8 cellular contexts compared by ENCODE assay signal in the genomic region with DNA sequence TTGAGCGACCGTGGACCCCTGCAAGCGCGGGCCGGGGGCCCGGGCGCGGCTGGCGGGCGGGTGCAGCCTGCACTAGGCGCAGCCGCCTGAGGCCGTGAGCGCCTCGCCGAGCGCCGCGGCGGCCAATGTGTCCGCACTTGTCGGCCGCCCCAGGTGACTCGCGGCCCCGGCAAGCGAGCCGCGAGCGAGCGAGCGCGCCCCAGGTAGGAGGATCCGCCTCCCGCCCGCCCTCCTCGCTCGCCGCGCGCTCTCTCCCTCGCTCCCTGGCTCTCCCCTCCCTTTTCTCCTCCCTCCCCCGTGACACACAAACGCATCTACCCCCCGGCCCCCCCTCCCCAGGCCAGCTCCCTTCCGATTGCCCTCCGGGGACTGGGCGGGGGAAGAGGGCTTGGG. TPM values are rescaled to one million over a fixed set of nuclear protein-coding genes. Genes with fewer than 3 reads are reported as not detected.
DNase-seq lines count a peak whose midpoint lies in the region; ATAC-seq and TF ChIP-seq lines count a peak whose summit lies in the region.

A gene (minus strand): TSS at position 160 of the 393 bp plus-strand sequence. CDS start 408 bp downstream, outside the sequence.

- peaks cover 17% of the 10 kb centered on the region for H4K20me1 ChIP-seq in Loucy (ENCODE audit: insufficient read depth, low read length, poor library complexity, severe bottlenecking)

- ATAC-seq in body of pancreas (peak; percentile 34), HG03354 (IDR thresholded peaks at IDR 0.05; ENCODE audit: poor library complexity, severe bottlenecking, unreplicated experiment) (no peak), GM21390 (IDR thresholded peaks at IDR 0.05; ENCODE audit: unreplicated experiment) (no peak), HG03108 (IDR thresholded peaks at IDR 0.05; ENCODE audit: unreplicated experiment) (no peak), HG03039 (IDR thresholded peaks at IDR 0.05; ENCODE audit: unreplicated experiment) (no peak)
- no peak for ATAC-seq in naive thymus-derived CD4-positive, alpha-beta T cell

- H3K27me3 ChIP-seq in Loucy (ENCODE audit: insufficient read depth, low read length, poor library complexity, severe bottlenecking) (peaks cover 13% of the 10 kb centered on the region), body of pancreas (peaks cover 0 to 19% of the 10 kb centered on the region in 2 donors)
- peaks cover 0 to 14% of the 10 kb centered on the region in 2 donors for H3K27me3 ChIP-seq in naive thymus-derived CD4-positive, alpha-beta T cell (ENCODE audit: control insufficient read depth in 2 of 2, insufficient read depth in 2 of 2, low read length in 2 of 2)

- no peaks in the 10 kb centered on the region for H3K36me3 ChIP-seq in Loucy (ENCODE audit: insufficient read depth, low read length)
- H3K36me3 ChIP-seq in body of pancreas (replicated peaks in 1 of 2; ENCODE audit: insufficient read depth in 1 of 2, low read depth in 2 of 2): no peaks in the 10 kb centered on the region
- H3K36me3 ChIP-seq in naive thymus-derived CD4-positive, alpha-beta T cell (ENCODE audit: control insufficient read depth in 2 of 3, insufficient read depth in 3 of 3, low read length in 3 of 3): no peaks in the 10 kb centered on the region

- H3K27me3 Mint-ChIP-seq in naive thymus-derived CD4-positive, alpha-beta T cell: peaks cover 25 to 42% (median 33%) of the 10 kb centered on the region in 5 donors

- H3K4me2 ChIP-seq in Loucy (ENCODE audit: low read depth, low read length, poor library complexity, severe bottlenecking): peak within 1 kb of the TSS; percentile 79

- intact Hi-C loops in body of pancreas (cut with DNase I): no loop called here
- intact Hi-C loops in naive thymus-derived CD4-positive, alpha-beta T cell (cut with micrococcal nuclease): no loop called here

- H3K27ac Mint-ChIP-seq in naive thymus-derived CD4-positive, alpha-beta T cell: no peak within 1 kb of the TSS

- no peak within 1 kb of the TSS for H2AFZ ChIP-seq in Loucy (ENCODE audit: low read length)

- H3K9me2 ChIP-seq in Loucy (replicated peaks; ENCODE audit: low read depth, low read length): no peaks in the 10 kb centered on the region

- no peaks in the 10 kb centered on the region for H3F3A ChIP-seq in Loucy (ENCODE audit: low read depth)

- TF ChIP-seq CTCF in Loucy (conservative IDR thresholded peaks at IDR 0.05; ENCODE audit: low read length) (no peak), body of pancreas (IDR thresholded peaks at IDR 0.05) (no peak)

- DNase-seq in COLO668 (lab: John Stamatoyannopoulos, UW; ENCODE audit: unreplicated experiment) (peak; percentile 86), body of pancreas (peak in 2 of 4 donors; percentile 47 to 49)
- DNase-seq in naive thymus-derived CD4-positive, alpha-beta T cell: peak in 1 of 9 donors; percentile 30

- 0 to 1% methylated on average over 6 to 46 of the region's 48 CpGs for WGBS in body of pancreas, 2 donors

- no peak within 1 kb of the TSS for H3K27ac ChIP-seq in body of pancreas
- H3K27ac ChIP-seq in naive thymus-derived CD4-positive, alpha-beta T cell (ENCODE audit: low read depth, low read length): no peak within 1 kb of the TSS

- peak within 1 kb of the TSS; percentile 72 for H3K9ac ChIP-seq in Loucy (ENCODE audit: low read depth, low read length, poor library complexity, severe bottlenecking)

- peaks cover 3 to 18% (median 10%) of the 10 kb centered on the region in 7 donors for H3K4me1 Mint-ChIP-seq in naive thymus-derived CD4-positive, alpha-beta T cell

- H3K9me3 ChIP-seq in Loucy (ENCODE audit: insufficient read depth, low read depth, low read length): no peaks in the 10 kb centered on the region
- H3K9me3 ChIP-seq in body of pancreas: no peaks in the 10 kb centered on the region
- H3K9me3 ChIP-seq in naive thymus-derived CD4-positive, alpha-beta T cell (ENCODE audit: control insufficient read depth in 2 of 3, low read length in 3 of 3): no peaks in the 10 kb centered on the region

- POLR2A ChIA-PET in naive thymus-derived CD4-positive, alpha-beta T cell (lab: Charles Lee): no interaction called here

- CTCF ChIA-PET in naive thymus-derived CD4-positive, alpha-beta T cell (lab: Charles Lee): no interaction called here

- H3K4me1 ChIP-seq in Loucy (ENCODE audit: insufficient read depth, low read length, poor library complexity, severe bottlenecking) (peaks cover 39% of the 10 kb centered on the region), body of pancreas (peaks cover 36% of the 10 kb centered on the region)
- H3K4me1 ChIP-seq in naive thymus-derived CD4-positive, alpha-beta T cell (ENCODE audit: control insufficient read depth in 2 of 2, insufficient read depth in 2 of 2, low read length in 2 of 2): peaks cover 0 to 9% of the 10 kb centered on the region in 2 donors

- H3K79me2 ChIP-seq in Loucy (ENCODE audit: insufficient read depth, low read length): peaks cover 43% of the 10 kb centered on the region

- no peaks in the 10 kb centered on the region for H3K9me3 Mint-ChIP-seq in naive thymus-derived CD4-positive, alpha-beta T cell

- peak within 1 kb of the TSS; percentile 78 for H3K4me3 ChIP-seq in Loucy (ENCODE audit: low read length, poor library complexity, severe bottlenecking)
- no peak within 1 kb of the TSS for H3K4me3 ChIP-seq in body of pancreas
- no peak within 1 kb of the TSS for H3K4me3 ChIP-seq in naive thymus-derived CD4-positive, alpha-beta T cell (ENCODE audit: low read length)

- H3K36me3 Mint-ChIP-seq in naive thymus-derived CD4-positive, alpha-beta T cell: no peaks in the 10 kb centered on the region

- peak within 1 kb of the TSS; percentile 33 to 73 (median 57) for H3K4me3 Mint-ChIP-seq in naive thymus-derived CD4-positive, alpha-beta T cell

- TF ChIP-seq POLR2A in body of pancreas (IDR thresholded peaks at IDR 0.05): peak in 1 of 3 donors; percentile 18

RNA-seq across cellular contexts. Expression of the gene that starts here (rescaled TPM):
- total RNA-seq in body of pancreas: 1 to 10 TPM in 1 of 2 donors, not detected in 1; 2.1 TPM
- total RNA-seq in naive thymus-derived CD4-positive, alpha-beta T cell: not detected
- polyA plus RNA-seq in naive thymus-derived CD4-positive, alpha-beta T cell: not detected
